24 cellular contexts compared by ENCODE assay signal in the genomic region with DNA sequence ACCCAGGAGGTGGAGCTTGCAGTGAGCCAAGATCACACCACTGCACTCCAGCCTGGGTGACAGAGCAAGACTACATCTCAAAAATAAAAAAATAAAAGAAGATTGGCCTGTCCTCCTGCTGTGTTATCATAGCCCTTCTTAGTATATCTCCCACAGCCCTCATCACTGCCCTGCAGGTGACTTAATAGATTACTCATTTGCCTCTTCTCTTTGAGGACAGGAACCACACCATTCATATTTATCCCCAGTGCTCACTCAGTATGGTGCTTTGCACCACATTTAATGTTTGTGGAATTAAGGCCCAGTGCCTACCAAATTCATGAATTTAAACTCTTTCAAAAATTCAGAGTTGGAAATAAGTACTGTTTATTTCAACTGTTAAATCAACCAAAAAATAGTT. TPM values are rescaled to one million over a fixed set of nuclear protein-coding genes. Genes with fewer than 3 reads are reported as not detected.
DNase-seq lines count a peak whose midpoint lies in the region; ATAC-seq and TF ChIP-seq lines count a peak whose summit lies in the region.
"Had no signal": no experiment of that assay in that cellular context is flagged by ENCODE, and none has a peak within 500 bp of the region (broad histone marks: within the 10 kb centered on the region; RNA-seq: fewer than 3 reads in every experiment).

No MANE protein-coding gene starts in this region.

- TF ChIP-seq CTCF in endothelial cell (IDR thresholded peaks at IDR 0.05; ENCODE audit: unreplicated experiment), result no peak

- CTCF ChIA-PET in activated CD4-positive, alpha-beta T cell treated with anti-CD3 and anti-CD28 coated beads for 36 hours (lab: Charles Lee), result interaction anchor here (1.2 to 1.3 kb wide), 2 partner anchors 13 to 16 kb away, joined by 3 read pairs; no protein-coding TSS in a partner anchor

- no peak for DNase-seq in activated CD4-positive, alpha-beta T cell treated with anti-CD3 and anti-CD28 coated beads for 36 hours
- DNase-seq in activated CD4-positive, alpha-beta T cell treated with anti-CD3 and anti-CD28 coated beads, Interleukin-2, amount 50 U/mL, for 1 hour, result no peak
- DNase-seq in endothelial cell (ENCODE audit: low spot score), result no peak
- no peak for DNase-seq in NCI-H510A (lab: John Stamatoyannopoulos, UW)
- no peak for DNase-seq in epidermal melanocyte (ENCODE audit: insufficient read length, low spot score)
- DNase-seq in NAMALWA (ENCODE audit: low spot score), result no peak
- DNase-seq: activated CD4-positive, alpha-beta memory T cell treated with anti-CD3 and anti-CD28 coated beads, Interleukin-2, amount 10 ng/mL, durations not matched to agents 7 days and 5 days; activated naive CD4-positive, alpha-beta T cell treated with anti-CD3 and anti-CD28 coated beads, Interleukin-2, amount 50 U/mL, for 16 hours; effector memory CD8-positive, alpha-beta T cell; gastrocnemius medialis; hippocampal formation; NCI-H1105 treated with DMSO at 0.1 percent for 48 hours; NCI-H2029; NCI-H748 treated with DMSO at 0.1 percent for 48 hours; right lobe of liver; SJCRH30; stimulated activated naive CD4-positive, alpha-beta T cell; T-helper 1 cell; upper lobe of right lung had no signal

- H3K36me3 Mint-ChIP-seq in activated CD4-positive, alpha-beta T cell treated with anti-CD3 and anti-CD28 coated beads for 36 hours (ENCODE audit: low read depth), result peaks cover 15% of the 10 kb centered on the region
- H3K36me3 Mint-ChIP-seq in endothelial cell (ENCODE audit: low read depth, unreplicated experiment), result peaks cover 7% of the 10 kb centered on the region

- ATAC-seq in activated CD4-positive, alpha-beta T cell treated with anti-CD3 and anti-CD28 coated beads for 36 hours, result peak; percentile 51
- ATAC-seq in HG03175 (IDR thresholded peaks at IDR 0.05; ENCODE audit: unreplicated experiment), result peak; percentile 60
- no peak for ATAC-seq in HG02642 (IDR thresholded peaks at IDR 0.05; ENCODE audit: poor library complexity, unreplicated experiment)
- ATAC-seq: activated T-helper 17 cell treated with anti-CD3 and anti-CD28 coated beads, Interleukin-2, amount 50 U/mL, for 72 hours; effector memory CD8-positive, alpha-beta T cell; gastrocnemius medialis; HCT116; left lobe of liver; right lobe of liver; upper lobe of right lung had no signal

- intact Hi-C loops in activated CD4-positive, alpha-beta T cell treated with anti-CD3 and anti-CD28 coated beads for 36 hours (cut with DNase I, micrococcal nuclease), result no loop called here

- H3K4me1 Mint-ChIP-seq in activated CD4-positive, alpha-beta T cell treated with anti-CD3 and anti-CD28 coated beads for 36 hours, result no peaks in the 10 kb centered on the region
- H3K4me1 Mint-ChIP-seq in endothelial cell (ENCODE audit: unreplicated experiment), result no peaks in the 10 kb centered on the region
- H3K4me1 Mint-ChIP-seq: activated CD4-positive, alpha-beta memory T cell treated with anti-CD3 and anti-CD28 coated beads, Interleukin-2, amount 10 ng/mL, durations not matched to agents 7 days and 5 days; activated T-helper 17 cell treated with anti-CD3 and anti-CD28 coated beads, Interleukin-2, amount 50 U/mL, for 72 hours had no signal

- no peaks in the 10 kb centered on the region for H3K9me3 Mint-ChIP-seq in activated CD4-positive, alpha-beta T cell treated with anti-CD3 and anti-CD28 coated beads for 36 hours (ENCODE audit: low read depth)
- H3K9me3 Mint-ChIP-seq in endothelial cell (ENCODE audit: unreplicated experiment), result no peaks in the 10 kb centered on the region
- H3K9me3 Mint-ChIP-seq: activated CD4-positive, alpha-beta memory T cell treated with anti-CD3 and anti-CD28 coated beads, Interleukin-2, amount 10 ng/mL, durations not matched to agents 7 days and 5 days; activated T-helper 17 cell treated with anti-CD3 and anti-CD28 coated beads, Interleukin-2, amount 50 U/mL, for 72 hours; effector memory CD8-positive, alpha-beta T cell had no signal

- no peak overlapping the region for H3K4me3 Mint-ChIP-seq in activated CD4-positive, alpha-beta T cell treated with anti-CD3 and anti-CD28 coated beads for 36 hours
- H3K4me3 Mint-ChIP-seq in endothelial cell (ENCODE audit: unreplicated experiment), result peak overlapping the region; percentile 54
- H3K4me3 Mint-ChIP-seq: activated CD4-positive, alpha-beta memory T cell treated with anti-CD3 and anti-CD28 coated beads, Interleukin-2, amount 10 ng/mL, durations not matched to agents 7 days and 5 days; activated T-helper 17 cell treated with anti-CD3 and anti-CD28 coated beads, Interleukin-2, amount 50 U/mL, for 72 hours; effector memory CD8-positive, alpha-beta T cell had no signal

- H3K27me3 Mint-ChIP-seq in activated CD4-positive, alpha-beta T cell treated with anti-CD3 and anti-CD28 coated beads for 36 hours, result no peaks in the 10 kb centered on the region
- H3K27me3 Mint-ChIP-seq in endothelial cell (ENCODE audit: unreplicated experiment), result peaks cover 2% of the 10 kb centered on the region
- H3K27me3 Mint-ChIP-seq: activated CD4-positive, alpha-beta memory T cell treated with anti-CD3 and anti-CD28 coated beads, Interleukin-2, amount 10 ng/mL, durations not matched to agents 7 days and 5 days; activated T-helper 17 cell treated with anti-CD3 and anti-CD28 coated beads, Interleukin-2, amount 50 U/mL, for 72 hours; effector memory CD8-positive, alpha-beta T cell had no signal

- H3K27ac Mint-ChIP-seq in activated CD4-positive, alpha-beta T cell treated with anti-CD3 and anti-CD28 coated beads for 36 hours, result no peak overlapping the region
- no peak overlapping the region for H3K27ac Mint-ChIP-seq in endothelial cell (ENCODE audit: unreplicated experiment)
- H3K27ac Mint-ChIP-seq: activated CD4-positive, alpha-beta memory T cell treated with anti-CD3 and anti-CD28 coated beads, Interleukin-2, amount 10 ng/mL, durations not matched to agents 7 days and 5 days; activated T-helper 17 cell treated with anti-CD3 and anti-CD28 coated beads, Interleukin-2, amount 50 U/mL, for 72 hours; effector memory CD8-positive, alpha-beta T cell had no signal

- POLR2A ChIA-PET in activated CD4-positive, alpha-beta T cell treated with anti-CD3 and anti-CD28 coated beads for 36 hours (lab: Charles Lee), result no interaction called here

RNA-seq across cellular contexts. Expression of a gene that starts 10.3 kb away (rescaled TPM):
- 1 to 10 TPM; 4.6 to 4.7 TPM for total RNA-seq in activated CD4-positive, alpha-beta T cell treated with anti-CD3 and anti-CD28 coated beads for 36 hours
- 3.9 TPM for total RNA-seq in endothelial cell (ENCODE audit: unreplicated experiment)
